In genomic region chr17:700504-701094, GRCh38 we compare ENCODE assay signal across 8 cellular contexts.
DNase-seq lines count a peak whose midpoint lies in the region; ATAC-seq lines count a peak whose summit lies in the region.

No MANE protein-coding gene starts in this region.

- peaks cover 8% of the 10 kb centered on the region for H3K4me1 Mint-ChIP-seq in stimulated activated naive CD8-positive, alpha-beta T cell treated with anti-CD3 and anti-CD28 coated beads, Interleukin-15, amount 100 ng/mL, for 72 hours

- no peak overlapping the region for H3K4me3 Mint-ChIP-seq in stimulated activated naive CD8-positive, alpha-beta T cell treated with anti-CD3 and anti-CD28 coated beads, Interleukin-15, amount 100 ng/mL, for 72 hours

- no peaks in the 10 kb centered on the region for H3K27me3 Mint-ChIP-seq in stimulated activated naive CD8-positive, alpha-beta T cell treated with anti-CD3 and anti-CD28 coated beads, Interleukin-15, amount 100 ng/mL, for 72 hours

- H3K9me3 Mint-ChIP-seq in stimulated activated naive CD8-positive, alpha-beta T cell treated with anti-CD3 and anti-CD28 coated beads, Interleukin-15, amount 100 ng/mL, for 72 hours: no peaks in the 10 kb centered on the region

- H3K27ac Mint-ChIP-seq in stimulated activated naive CD8-positive, alpha-beta T cell treated with anti-CD3 and anti-CD28 coated beads, Interleukin-15, amount 100 ng/mL, for 72 hours: peak overlapping the region in 1 of 2 donors; percentile 50

- DNase-seq in stimulated activated naive CD8-positive, alpha-beta T cell treated with anti-CD3 and anti-CD28 coated beads, Interleukin-15, amount 100 ng/mL, for 72 hours: peak in 1 of 2 donors; percentile 15
- no peak for DNase-seq in stimulated activated naive CD8-positive, alpha-beta T cell treated with anti-CD3 and anti-CD28 coated beads, Interleukin-15, Interleukin-2, amounts not matched to agents 100 U/mL and 50 U/mL, for 24 hours
- DNase-seq in NCI-H345 treated with DMSO at 0.1 percent for 48 hours (lab: John Stamatoyannopoulos, UW; ENCODE audit: unreplicated experiment) (peak; percentile 0), cerebellar cortex (ENCODE audit: low spot score) (peak; percentile 62), medulla oblongata (ENCODE audit: extremely low spot score) (peak; percentile 42), NCI-H187 (lab: John Stamatoyannopoulos, UW) (no peak)

- peak; percentile 58 for ATAC-seq in stimulated activated naive CD8-positive, alpha-beta T cell treated with anti-CD3 and anti-CD28 coated beads, Interleukin-15, amount 100 ng/mL, for 72 hours
- ATAC-seq in stimulated activated naive CD8-positive, alpha-beta T cell treated with anti-CD3 and anti-CD28 coated beads, Interleukin-15, Interleukin-2, amounts not matched to agents 100 U/mL and 50 U/mL, for 24 hours: no peak
- ATAC-seq in HG02678 (IDR thresholded peaks at IDR 0.05; ENCODE audit: unreplicated experiment) (no peak), GM21423 (IDR thresholded peaks at IDR 0.05; ENCODE audit: unreplicated experiment) (no peak)

Comparison
In these comparisons a context has a peak if more than half of its experiments do, and no peak if none do; other contexts are left out.
1. DNase-seq: peak in NCI-H345 treated with DMSO at 0.1 percent for 48 hours (single experiment), cerebellar cortex (single experiment) and medulla oblongata (single experiment); none in stimulated activated naive CD8-positive, alpha-beta T cell treated with anti-CD3 and anti-CD28 coated beads, Interleukin-15, Interleukin-2, amounts not matched to agents 100 U/mL and 50 U/mL, for 24 hours (single experiment) and NCI-H187 (0 of 2).